In genomic region chr13:38998739-38999138, GRCh38 we compare ENCODE assay signal across 1 cellular context.
TF ChIP-seq lines count a peak whose summit lies in the region.

No MANE protein-coding gene starts in this region.

TF ChIP-seq in K562, 482 proteins besides CTCF, POLR2A, EP300 and RAD21 (continued from another document and continues in another):
- TF ChIP-seq AFF1 (IDR thresholded peaks at IDR 0.05; ENCODE audit: low read depth in 1 of 2, partially characterized antibody in 2 of 2) (no peak), SMARCE1 (IDR thresholded peaks at IDR 0.05) (peak; percentile 86), MYBL2 (IDR thresholded peaks at IDR 0.05; ENCODE audit: low read depth) (no peak), MYBL2 (CRISPR knock-in tag; IDR thresholded peaks at IDR 0.05; ENCODE audit: borderline replicate concordance) (no peak), SMC3 (conservative IDR thresholded peaks at IDR 0.05; ENCODE audit: insufficient read depth, low read depth, low read length) (no peak), RBM22 (IDR thresholded peaks at IDR 0.05; ENCODE audit: low read depth, low read length, poor library complexity, severe bottlenecking) (no peak), CHCHD3 (CRISPR knock-in tag; IDR thresholded peaks at IDR 0.05) (no peak), HDAC1 (IDR thresholded peaks at IDR 0.05) (0 out of 4 replicates have a peak, but pooled peaks of 1 of the 2 experiments have one; percentile 44), ZNF282 (CRISPR knock-in tag; IDR thresholded peaks at IDR 0.05) (no peak), TRIM24 (IDR thresholded peaks at IDR 0.05) (peak; percentile 95), HMGXB4 (CRISPR knock-in tag; IDR thresholded peaks at IDR 0.05) (no peak), ZNF511 (CRISPR knock-in tag; IDR thresholded peaks at IDR 0.05) (no peak), ZBTB17 (CRISPR knock-in tag; IDR thresholded peaks at IDR 0.05) (no peak), CBFA2T2 (conservative IDR thresholded peaks at IDR 0.05) (peak; percentile 97), MEIS2 (IDR thresholded peaks at IDR 0.05; ENCODE audit: partially characterized antibody) (peak; percentile 54), ZNF239 (CRISPR knock-in tag; IDR thresholded peaks at IDR 0.05) (no peak), ZNF197 (CRISPR knock-in tag; IDR thresholded peaks at IDR 0.05; ENCODE audit: low read depth) (no peak), VEZF1 (CRISPR knock-in tag; IDR thresholded peaks at IDR 0.05) (peak; percentile 62), HDGF (IDR thresholded peaks at IDR 0.05) (no peak), CBX3 (IDR thresholded peaks at IDR 0.05; ENCODE audit: borderline replicate concordance in 1 of 2, low read length in 2 of 2) (no peak), MAZ (CRISPR knock-in tag; conservative IDR thresholded peaks at IDR 0.05 in 1 of 2, IDR thresholded peaks at IDR 0.05 in 1 of 2) (peak in 1 of 2 experiments; percentile 44; a peak in 2 of 4 replicates), TAF1 (IDR thresholded peaks at IDR 0.05; ENCODE audit: control insufficient read depth, extremely low read depth, insufficient read depth, low read length, severe bottlenecking) (peak; percentile 34), ZBTB8A (IDR thresholded peaks at IDR 0.05; ENCODE audit: partially characterized antibody) (no peak), ZNF766 (CRISPR knock-in tag; conservative IDR thresholded peaks at IDR 0.05) (0 out of 2 replicates have a peak, but pooled peaks have one; percentile 46), ZNF445 (CRISPR knock-in tag; IDR thresholded peaks at IDR 0.05; ENCODE audit: low read depth) (no peak), ATF6 (CRISPR knock-in tag; IDR thresholded peaks at IDR 0.05) (no peak), ZNF263 (CRISPR knock-in tag; IDR thresholded peaks at IDR 0.05; ENCODE audit: borderline replicate concordance) (no peak), ZNF212 (CRISPR knock-in tag; IDR thresholded peaks at IDR 0.05) (no peak), HOMEZ (CRISPR knock-in tag; IDR thresholded peaks at IDR 0.05) (no peak), ZNF165 (CRISPR knock-in tag; IDR thresholded peaks at IDR 0.05; ENCODE audit: borderline replicate concordance) (no peak), LEF1 (IDR thresholded peaks at IDR 0.05) (no peak), TEAD4 (IDR thresholded peaks at IDR 0.05; ENCODE audit: low read length) (peak; percentile 98), TEAD4 (CRISPR knock-in tag; IDR thresholded peaks at IDR 0.05; ENCODE audit: borderline replicate concordance) (no peak), MLLT1 (IDR thresholded peaks at IDR 0.05) (no peak), HBP1 (CRISPR knock-in tag; IDR thresholded peaks at IDR 0.05) (no peak), STAT6 (CRISPR knock-in tag; IDR thresholded peaks at IDR 0.05) (no peak), MITF (IDR thresholded peaks at IDR 0.05) (peak; percentile 88), SOX6 (IDR thresholded peaks at IDR 0.05) (peak; percentile 75), IFI16 (CRISPR knock-in tag; IDR thresholded peaks at IDR 0.05) (no peak), RBM25 (IDR thresholded peaks at IDR 0.05; ENCODE audit: low read depth, low read length, severe bottlenecking) (no peak), XRCC4 (IDR thresholded peaks at IDR 0.05; ENCODE audit: extremely low read depth, insufficient read depth, insufficient read length) (no peak), MAX (CRISPR knock-in tag; IDR thresholded peaks at IDR 0.05) (peak; percentile 76), MEF2A (IDR thresholded peaks at IDR 0.05; ENCODE audit: control insufficient read depth, low read depth, low read length) (peak; percentile 97)
